Comparison of ENCODE assay signal across 17 cellular contexts in the genomic region with DNA sequence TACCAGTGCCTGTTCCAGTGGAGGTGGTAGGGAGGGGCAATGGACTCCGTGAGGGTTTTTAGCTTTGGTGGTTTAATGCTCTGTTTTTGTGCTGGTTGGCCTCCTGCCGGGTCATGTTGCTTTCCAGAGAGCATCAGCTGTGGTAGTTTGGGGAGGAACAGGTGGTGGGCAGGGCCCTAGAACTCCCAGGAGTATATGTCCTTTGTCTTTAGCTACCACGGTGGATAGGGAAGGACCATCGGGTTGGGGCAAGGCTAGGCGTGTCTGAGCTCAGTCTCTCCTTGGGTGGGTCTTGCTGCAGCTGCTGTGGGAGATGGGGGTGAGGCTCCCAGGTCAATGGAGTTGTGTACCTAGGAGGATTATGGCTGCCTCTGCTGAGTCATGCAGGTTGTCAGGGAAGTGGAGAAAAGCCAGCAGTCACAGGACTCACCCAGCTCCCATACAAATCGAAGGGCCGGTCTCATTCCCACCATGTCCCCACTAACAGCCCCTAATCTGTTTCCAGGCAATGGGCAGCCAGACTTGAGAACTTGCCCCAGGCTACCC. TPM values are rescaled to one million over a fixed set of nuclear protein-coding genes. Genes with fewer than 3 reads are reported as not detected.
"Had no signal": no experiment of that assay in that cellular context is flagged by ENCODE, and none has a peak within 500 bp of the region (broad histone marks: within the 10 kb centered on the region; RNA-seq: fewer than 3 reads in every experiment).

No MANE protein-coding gene starts in this region.

- ATAC-seq: left cardiac atrium; lower lobe of right lung; stimulated activated memory B cell treated with anti-CD40 and anti-IgM and Interleukin-4, amounts not matched to agents 10 μg/mL and 1 μg/mL and 100 μg/mL, for 72 hours had no signal

- H3K27ac Mint-ChIP-seq: activated B cell treated with CpG ODN at 0.5 μM for 24 hours; activated naive CD8-positive, alpha-beta T cell; immature natural killer cell; naive B cell; stimulated activated memory B cell treated with anti-CD40 and anti-IgM and Interleukin-4, amounts not matched to agents 10 μg/mL and 1 μg/mL and 100 μg/mL, for 72 hours had no signal

- H3K4me1 ChIP-seq: colonic mucosa, lower lobe of right lung had no signal

- H3K27me3 Mint-ChIP-seq: activated B cell treated with CpG ODN at 0.5 μM for 24 hours had no signal

- H3K36me3 ChIP-seq: colonic mucosa, lower lobe of right lung had no signal

- H3K4me1 Mint-ChIP-seq: activated B cell treated with CpG ODN at 0.5 μM for 24 hours; immature natural killer cell; naive B cell; stimulated activated memory B cell treated with anti-CD40 and anti-IgM and Interleukin-4, amounts not matched to agents 10 μg/mL and 1 μg/mL and 100 μg/mL, for 72 hours had no signal

- H3K36me3 Mint-ChIP-seq: activated naive CD8-positive, alpha-beta T cell; immature natural killer cell; stimulated activated memory B cell treated with anti-CD40 and anti-IgM and Interleukin-4, amounts not matched to agents 10 μg/mL and 1 μg/mL and 100 μg/mL, for 72 hours had no signal

- DNase-seq: activated B cell treated with CpG ODN at 0.5 μM for 24 hours; activated CD4-positive, alpha-beta T cell treated with anti-CD3 and anti-CD28 coated beads for 48 hours; activated gamma-delta T cell treated with Interleukin-2 at 50 U/mL for 16 hours; amniotic stem cell; central memory CD4-positive, alpha-beta T cell; colonic mucosa; foreskin melanocyte; head of caudate nucleus; immature natural killer cell; left cardiac atrium; lower lobe of right lung; midbrain; naive B cell; stimulated activated CD4-positive, alpha-beta T cell treated with anti-CD3 and anti-CD28 coated beads, Interleukin-2, amount 100 ng/mL, for 48 hours had no signal

- H3K4me3 ChIP-seq: colonic mucosa, lower lobe of right lung had no signal

- H3K27me3 ChIP-seq: colonic mucosa had no signal

- H3K27ac ChIP-seq: colonic mucosa, lower lobe of right lung had no signal

- H3K4me3 Mint-ChIP-seq: activated B cell treated with CpG ODN at 0.5 μM for 24 hours; activated naive CD8-positive, alpha-beta T cell; immature natural killer cell; naive B cell; stimulated activated memory B cell treated with anti-CD40 and anti-IgM and Interleukin-4, amounts not matched to agents 10 μg/mL and 1 μg/mL and 100 μg/mL, for 72 hours had no signal

- H3K9me3 ChIP-seq: colonic mucosa, lower lobe of right lung had no signal

RNA-seq across cellular contexts. Expression of gene MRAP2, which starts 39.0 kb away (rescaled TPM):
- total RNA-seq: activated B cell treated with CpG ODN at 0.5 μM for 24 hours; T-helper 2 cell treated with Interferon-gamma antibody and Interleukin-4, amounts not matched to agents 100 ng/mL and 5 ng/mL, for 36 hours had no signal
- polyA plus RNA-seq: immature natural killer cell had no signal
